Comparison of ENCODE assay signal across 26 cellular contexts in genomic region chr22:48753752-48754517, GRCh38.
DNase-seq lines count a peak whose midpoint lies in the region; ATAC-seq, FAIRE-seq and TF ChIP-seq lines count a peak whose summit lies in the region.
"Had no signal": no experiment of that assay in that cellular context is flagged by ENCODE, and none has a peak within 500 bp of the region (broad histone marks: within the 10 kb centered on the region; RNA-seq: fewer than 3 reads in every experiment).

No MANE protein-coding gene starts in this region.

- H3K36me3 ChIP-seq in HEK293 (ENCODE audit: control insufficient read depth in 2 of 2, insufficient read depth in 1 of 2, low read length in 2 of 2) (no peaks in the 10 kb centered on the region), esophagus muscularis mucosa (no peaks in the 10 kb centered on the region)
- H3K36me3 ChIP-seq: neutrophil, SJCRH30, suprapubic skin had no signal

- peaks cover 0 to 65% (median 0%) of the 10 kb centered on the region in 4 donors for H3K27me3 ChIP-seq in esophagus muscularis mucosa
- H3K27me3 ChIP-seq: neutrophil, suprapubic skin had no signal

- 84% methylated on average over 18 of the region's 25 CpGs for WGBS in esophagus muscularis mucosa

- DNase-seq in GM03348 (ENCODE audit: low spot score) (peak; percentile 3), esophagus muscularis mucosa (ENCODE audit: extremely low spot score) (peak; percentile 87), posterior vena cava (ENCODE audit: low spot score) (peak; percentile 48), HuH-7.5 (ENCODE audit: low spot score) (no peak), GM12891 (ENCODE audit: insufficient read length, low spot score) (no peak)
- DNase-seq: activated CD4-positive, alpha-beta T cell treated with anti-CD3 and anti-CD28 coated beads, Interleukin-2, amount 50 U/mL, for 4 hours; activated T-cell treated with anti-CD3 and anti-CD28 coated beads, Interleukin-2, amount 50 U/mL, for 48 hours; effector memory CD8-positive, alpha-beta T cell; GM23248; left colon; midbrain; NCI-H187; NCI-H2227 treated with DMSO at 0.1 percent for 48 hours; PC-9; retina; SJCRH30; T-helper 1 cell had no signal

- CTCF ChIA-PET in HEK293 (lab: Yijun Ruan, JAX): no interaction called here

- intact Hi-C loops in esophagus muscularis mucosa (cut with DNase I) (no loop called here), posterior vena cava (cut with DNase I) (no loop called here)

- no peak overlapping the region for H3K27ac ChIP-seq in HEK293 (ENCODE audit: extremely low read depth, low read depth, low read length)
- H3K27ac ChIP-seq in esophagus muscularis mucosa (replicated peaks in 1 of 4): no peak overlapping the region
- H3K27ac ChIP-seq: GM23248, KMS-11, neutrophil, PC-9, SJCRH30, suprapubic skin, VCaP had no signal

- TF ChIP-seq CTCF in HEK293 (tag by site-specific recombination; IDR thresholded peaks at IDR 0.05) (no peak), esophagus muscularis mucosa (IDR thresholded peaks at IDR 0.05) (no peak)

- H3K9me3 ChIP-seq in HEK293 (ENCODE audit: control insufficient read depth, insufficient read depth, low read depth, low read length): no peaks in the 10 kb centered on the region
- no peaks in the 10 kb centered on the region for H3K9me3 ChIP-seq in esophagus muscularis mucosa
- H3K9me3 ChIP-seq: neutrophil, SJCRH30, suprapubic skin had no signal

- no peak for FAIRE-seq in GM12891 (lab: Jason Lieb, UNC)
- FAIRE-seq: astrocyte, GM12878 had no signal

- TF ChIP-seq POLR2A in esophagus muscularis mucosa (IDR thresholded peaks at IDR 0.05; ENCODE audit: low read depth): no peak
- TF ChIP-seq POLR2A in GM12891 (IDR thresholded peaks at IDR 0.05; ENCODE audit: low read depth, low read length): no peak

- no peak for ATAC-seq in HG03108 (IDR thresholded peaks at IDR 0.05; ENCODE audit: unreplicated experiment)
- ATAC-seq: activated naive CD4-positive, alpha-beta T cell treated with anti-CD3 and anti-CD28 coated beads, Interleukin-2, amount 50 U/mL, for 72 hours; effector memory CD8-positive, alpha-beta T cell; GM12878; left colon had no signal

- H3K4me3 ChIP-seq in HEK293 (ENCODE audit: low read depth, low read length): no peak overlapping the region
- no peak overlapping the region for H3K4me3 ChIP-seq in esophagus muscularis mucosa
- H3K4me3 ChIP-seq: GM12878, GM23248, PC-9, SJCRH30, suprapubic skin had no signal

- no peak for TF ChIP-seq EP300 in esophagus muscularis mucosa (IDR thresholded peaks at IDR 0.05)

- POLR2A ChIA-PET in HEK293 (lab: Yijun Ruan, JAX): no interaction called here

- H3K4me1 ChIP-seq in HEK293 (ENCODE audit: control insufficient read depth, insufficient read depth, low read length) (no peaks in the 10 kb centered on the region), esophagus muscularis mucosa (no peaks in the 10 kb centered on the region)
- H3K4me1 ChIP-seq: SJCRH30, suprapubic skin had no signal

TF ChIP-seq in HEK293, 187 proteins besides CTCF, POLR2A, EP300 and RAD21:
- TF ChIP-seq INSM2 (tag by site-specific recombination; IDR thresholded peaks at IDR 0.05): no peak
- TF ChIP-seq ZSCAN4 (tag by site-specific recombination; IDR thresholded peaks at IDR 0.05): peak; percentile 60

TF ChIP-seq in GM12891, 5 proteins besides CTCF, POLR2A, EP300 and RAD21:
- TF ChIP-seq POU2F2 (IDR thresholded peaks at IDR 0.05; ENCODE audit: low read depth, low read length) (no peak), TAF1 (IDR thresholded peaks at IDR 0.05; ENCODE audit: low read depth, low read length) (no peak), POLR2AphosphoS5 (IDR thresholded peaks at IDR 0.05; ENCODE audit: low read depth, low read length) (no peak), PAX5 (IDR thresholded peaks at IDR 0.05; ENCODE audit: insufficient read depth, low read length, severe bottlenecking) (no peak), SPI1 (IDR thresholded peaks at IDR 0.05; ENCODE audit: low read depth, low read length) (no peak)

Comparison
In these comparisons a context has a peak if more than half of its experiments do, and no peak if none do; other contexts are left out.
1. DNase-seq: peak in GM03348 (single experiment), esophagus muscularis mucosa (single experiment) and posterior vena cava (single experiment); none in HuH-7.5 (single experiment) and GM12891 (single experiment).